In genomic region chr13:59112375-59112774, GRCh38 we compare ENCODE assay signal across 9 cellular contexts.
DNase-seq lines count a peak whose midpoint lies in the region; TF ChIP-seq lines count a peak whose summit lies in the region.
"Had no signal": no experiment of that assay in that cellular context is flagged by ENCODE, and none has a peak within 500 bp of the region (broad histone marks: within the 10 kb centered on the region; RNA-seq: fewer than 3 reads in every experiment).

No MANE protein-coding gene starts in this region.

- H3K27me3 ChIP-seq in BE2C, result no peaks in the 10 kb centered on the region
- no peaks in the 10 kb centered on the region for H3K27me3 ChIP-seq in testis
- H3K27me3 ChIP-seq: cardiac muscle cell had no signal

- H3K27ac ChIP-seq in mesodermal cell (ENCODE audit: low read depth, low read length, severe bottlenecking) (peak overlapping the region; percentile 92), testis (no peak overlapping the region)
- H3K27ac ChIP-seq: cardiac muscle cell had no signal

- H3K36me3 ChIP-seq in BE2C (no peaks in the 10 kb centered on the region), mesodermal cell (ENCODE audit: control insufficient read depth, insufficient read depth, low read length) (no peaks in the 10 kb centered on the region), testis (ENCODE audit: low read depth, missing control alignments) (no peaks in the 10 kb centered on the region)
- H3K36me3 ChIP-seq: cardiac muscle cell had no signal

- H3K9me3 ChIP-seq in BE2C, result no peaks in the 10 kb centered on the region
- H3K9me3 ChIP-seq in mesodermal cell (ENCODE audit: control insufficient read depth, low read length), result no peaks in the 10 kb centered on the region
- no peaks in the 10 kb centered on the region for H3K9me3 ChIP-seq in testis

- H3K4me1 ChIP-seq in BE2C, result no peaks in the 10 kb centered on the region
- H3K4me1 ChIP-seq in mesodermal cell (ENCODE audit: control insufficient read depth, insufficient read depth, low read length, poor library complexity, severe bottlenecking), result peaks cover 17% of the 10 kb centered on the region
- no peaks in the 10 kb centered on the region for H3K4me1 ChIP-seq in testis

- H3K4me3 ChIP-seq in BE2C (ENCODE audit: low read depth, low read length) (no peak overlapping the region), cardiac fibroblast (replicated peaks in 1 of 2; ENCODE audit: low read depth in 2 of 2, low read length in 2 of 2) (peak overlapping the region in 1 of 2 donors; percentile 0), mesodermal cell (ENCODE audit: extremely low read depth, insufficient read depth, low read length, poor library complexity, severe bottlenecking) (no peak overlapping the region), testis (no peak overlapping the region)
- H3K4me3 ChIP-seq: cardiac muscle cell had no signal

- TF ChIP-seq POLR2A in testis (IDR thresholded peaks at IDR 0.05), result no peak

- peak; percentile 30 for DNase-seq in BE2C
- DNase-seq in NCI-H226, result peak; percentile 99
- DNase-seq in cardiac fibroblast (ENCODE audit: low read depth in 2 of 2), result peak; percentile 95 to 98
- no peak for DNase-seq in dermis blood vessel endothelial cell
- no peak for DNase-seq in NCI-H2196 treated with DMSO at 0.1 percent for 48 hours (lab: John Stamatoyannopoulos, UW; ENCODE audit: unreplicated experiment)
- no peak for DNase-seq in testis
- no peak for DNase-seq in middle frontal gyrus (ENCODE audit: extremely low spot score, low spot score)

- TF ChIP-seq CTCF in BE2C (IDR thresholded peaks at IDR 0.05; ENCODE audit: low read depth, low read length) (no peak), cardiac fibroblast (IDR thresholded peaks at IDR 0.05; ENCODE audit: low read depth, low read length) (no peak), testis (IDR thresholded peaks at IDR 0.05) (no peak)

- intact Hi-C loops in testis (cut with DNase I; ENCODE audit: low total_unique reads), result no loop called here

- 43 to 78% methylated on average over 2 to 3 of the region's 4 CpGs for WGBS in mesodermal cell (ENCODE audit: insufficient coverage in 2 of 2), 2 experiments
- 75 to 81% methylated on average over 4 of the region's 4 CpGs for WGBS in testis, 2 donors

Comparison
In these comparisons a context has a peak if more than half of its experiments do, and no peak if none do; other contexts are left out.
1. DNase-seq: peak in BE2C (single experiment), NCI-H226 (single experiment) and cardiac fibroblast (2 of 2); none in dermis blood vessel endothelial cell (single experiment), NCI-H2196 treated with DMSO at 0.1 percent for 48 hours (single experiment), testis (single experiment) and middle frontal gyrus (single experiment).